In genomic region chr7:31957756-31958155, GRCh38 we compare ENCODE assay signal across 16 cellular contexts.
"Had no signal": no experiment of that assay in that cellular context is flagged by ENCODE, and none has a peak within 500 bp of the region (broad histone marks: within the 10 kb centered on the region; RNA-seq: fewer than 3 reads in every experiment).

No MANE protein-coding gene starts in this region.

- ATAC-seq: activated CD4-positive, alpha-beta T cell treated with anti-CD3 and anti-CD28 coated beads for 36 hours; natural killer cell treated with Interleukin-12 subunit alpha and Interleukin-12 subunit beta and Interleukin-15 and Interleukin-18, amount 100 ng/mL, for 72 hours had no signal

- DNase-seq: activated CD4-positive, alpha-beta memory T cell treated with anti-CD3 and anti-CD28 coated beads, Interleukin-2, amount 10 ng/mL, durations not matched to agents 7 days and 5 days; activated CD4-positive, alpha-beta T cell treated with anti-CD3 and anti-CD28 coated beads for 36 hours; activated CD8-positive, alpha-beta memory T cell treated with anti-CD3 and anti-CD28 coated beads, Interleukin-2, amount 50 U/mL, for 4 hours; erythroblast; occipital lobe; stimulated activated CD4-positive, alpha-beta T cell treated with anti-CD3 and anti-CD28 coated beads, Interleukin-15, amount 100 ng/mL, for 24 hours; stimulated activated CD4-positive, alpha-beta T cell treated with anti-CD3 and anti-CD28 coated beads, Interleukin-4, amount 100 ng/mL, for 4 hours; stomach; T-helper 9 cell had no signal

- H3K4me1 ChIP-seq: ascending aorta had no signal

- H3K9me3 Mint-ChIP-seq: central memory CD8-positive, alpha-beta T cell; dendritic cell treated with granulocyte-macrophage colony-stimulating factor and Interleukin-4, amounts not matched to agents 40 ng/mL and 50 ng/mL, for 4 days; natural killer cell treated with Interleukin-12 subunit alpha and Interleukin-12 subunit beta and Interleukin-15 and Interleukin-18, amount 100 ng/mL, for 72 hours had no signal

- H3K27ac ChIP-seq: ascending aorta, thoracic aorta, VCaP had no signal

- H3K27ac Mint-ChIP-seq: activated CD4-positive, alpha-beta memory T cell treated with anti-CD3 and anti-CD28 coated beads, Interleukin-2, amount 10 ng/mL, durations not matched to agents 7 days and 5 days; activated CD4-positive, alpha-beta T cell treated with anti-CD3 and anti-CD28 coated beads for 36 hours; dendritic cell treated with granulocyte-macrophage colony-stimulating factor and Interleukin-4, amounts not matched to agents 40 ng/mL and 50 ng/mL, for 4 days; natural killer cell treated with Interleukin-12 subunit alpha and Interleukin-12 subunit beta and Interleukin-15 and Interleukin-18, amount 100 ng/mL, for 72 hours had no signal

- H3K4me1 Mint-ChIP-seq: activated CD4-positive, alpha-beta memory T cell treated with anti-CD3 and anti-CD28 coated beads, Interleukin-2, amount 10 ng/mL, durations not matched to agents 7 days and 5 days; activated CD4-positive, alpha-beta T cell treated with anti-CD3 and anti-CD28 coated beads for 36 hours; central memory CD8-positive, alpha-beta T cell had no signal

- H3K27me3 Mint-ChIP-seq: activated CD4-positive, alpha-beta memory T cell treated with anti-CD3 and anti-CD28 coated beads, Interleukin-2, amount 10 ng/mL, durations not matched to agents 7 days and 5 days; activated CD4-positive, alpha-beta T cell treated with anti-CD3 and anti-CD28 coated beads for 36 hours; central memory CD8-positive, alpha-beta T cell; dendritic cell treated with granulocyte-macrophage colony-stimulating factor and Interleukin-4, amounts not matched to agents 40 ng/mL and 50 ng/mL, for 4 days; natural killer cell treated with Interleukin-12 subunit alpha and Interleukin-12 subunit beta and Interleukin-15 and Interleukin-18, amount 100 ng/mL, for 72 hours had no signal

- H3K27me3 ChIP-seq: ascending aorta, stomach had no signal

- H3K36me3 ChIP-seq: ascending aorta, stomach, thoracic aorta had no signal

- H3K36me3 Mint-ChIP-seq: natural killer cell treated with Interleukin-12 subunit alpha and Interleukin-12 subunit beta and Interleukin-15 and Interleukin-18, amount 100 ng/mL, for 72 hours had no signal

- H3K4me3 ChIP-seq: ascending aorta, lung, stomach, thoracic aorta had no signal

- H3K4me3 Mint-ChIP-seq: activated CD4-positive, alpha-beta memory T cell treated with anti-CD3 and anti-CD28 coated beads, Interleukin-2, amount 10 ng/mL, durations not matched to agents 7 days and 5 days; activated CD4-positive, alpha-beta T cell treated with anti-CD3 and anti-CD28 coated beads for 36 hours; central memory CD8-positive, alpha-beta T cell; dendritic cell treated with granulocyte-macrophage colony-stimulating factor and Interleukin-4, amounts not matched to agents 40 ng/mL and 50 ng/mL, for 4 days; natural killer cell treated with Interleukin-12 subunit alpha and Interleukin-12 subunit beta and Interleukin-15 and Interleukin-18, amount 100 ng/mL, for 72 hours had no signal
